In the genomic region with DNA sequence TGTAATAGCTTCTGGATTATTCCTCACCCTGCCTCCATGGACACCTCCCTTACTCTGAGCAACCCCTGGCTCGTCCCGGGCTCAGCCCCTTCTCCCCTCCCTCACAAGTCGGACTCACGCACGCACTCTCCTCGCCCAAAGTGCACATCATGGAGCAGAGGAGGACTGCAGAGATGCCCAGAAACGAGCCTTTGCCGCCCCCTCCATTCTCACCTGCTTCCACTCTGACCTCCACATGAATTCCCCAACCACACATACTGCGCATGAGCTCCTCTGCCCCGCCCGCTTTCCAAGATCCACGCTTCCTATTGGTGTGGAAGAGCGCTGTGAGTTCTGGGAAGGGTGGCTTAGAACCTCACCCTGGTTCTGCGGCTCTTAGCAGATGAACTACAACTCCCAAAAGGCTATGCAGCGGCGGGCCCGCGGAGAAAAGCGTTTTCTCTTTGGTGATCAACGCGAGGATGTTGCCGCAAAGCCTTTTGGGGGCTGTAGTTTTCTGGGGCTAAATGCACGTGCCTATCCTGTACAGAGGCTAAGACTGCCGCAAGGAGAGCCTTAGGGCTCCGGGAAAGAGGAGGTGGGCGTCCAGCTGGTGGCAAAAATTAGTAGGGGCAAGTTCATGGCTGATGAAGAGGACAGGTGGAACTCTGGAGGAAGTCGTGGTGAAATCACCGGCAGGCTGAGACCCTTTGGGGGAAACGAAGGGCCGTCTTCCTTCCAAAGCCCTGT, we compare ENCODE assay signal across 8 cellular contexts. TPM values are rescaled to one million over a fixed set of nuclear protein-coding genes. Genes with fewer than 3 reads are reported as not detected.
DNase-seq lines count a peak whose midpoint lies in the region; ATAC-seq and TF ChIP-seq lines count a peak whose summit lies in the region.

TSS of gene PHB1 (minus strand) at position 261 of the 729 bp plus-strand sequence. CDS start 1,618 bp downstream, outside the sequence.

- intact Hi-C loops in colonic mucosa (cut with DNase I), result no loop called here
- intact Hi-C loops in left colon (cut with DNase I, micrococcal nuclease), result no loop called here

- H3K9ac ChIP-seq in colonic mucosa (ENCODE audit: low read depth in 2 of 2, low read length in 2 of 2), result peak within 1 kb of the TSS; percentile 83 to 86

- DNase-seq in BE2C (peak; percentile 97), GM19240 (ENCODE audit: insufficient read length, low spot score) (peak; percentile 99), NCI-H526 (lab: John Stamatoyannopoulos, UW) (peak; percentile 98 to 99), colonic mucosa (peak; percentile 98), left colon (peak; percentile 95 to 97)
- DNase-seq in activated CD4-positive, alpha-beta T cell treated with anti-CD3 and anti-CD28 coated beads for 48 hours, result peak; percentile 97
- DNase-seq in stimulated activated CD4-positive, alpha-beta T cell treated with anti-CD3 and anti-CD28 coated beads, Interleukin-1b, Interleukin-23, amount 100 ng/mL, for 48 hours, result peak; percentile 97

- peak within 1 kb of the TSS; percentile 48 for H3K27ac ChIP-seq in colonic mucosa

- TF ChIP-seq CTCF in BE2C (IDR thresholded peaks at IDR 0.05; ENCODE audit: low read depth, low read length), result no peak
- TF ChIP-seq CTCF in colonic mucosa (IDR thresholded peaks at IDR 0.05), result no peak

- H3K36me3 ChIP-seq in BE2C (peaks cover 31% of the 10 kb centered on the region), colonic mucosa (no peaks in the 10 kb centered on the region)

- no peaks in the 10 kb centered on the region for H3K9me3 ChIP-seq in BE2C
- H3K9me3 ChIP-seq in colonic mucosa, result no peaks in the 10 kb centered on the region

- H3K27me3 ChIP-seq in BE2C (no peaks in the 10 kb centered on the region), colonic mucosa (no peaks in the 10 kb centered on the region)

- H3K4me1 ChIP-seq in BE2C (no peaks in the 10 kb centered on the region), colonic mucosa (no peaks in the 10 kb centered on the region)

- H3K4me3 ChIP-seq in BE2C (ENCODE audit: low read depth, low read length), result peak within 1 kb of the TSS; percentile 96
- peak within 1 kb of the TSS; percentile 90 for H3K4me3 ChIP-seq in colonic mucosa

- ATAC-seq in HG03460 (IDR thresholded peaks at IDR 0.05; ENCODE audit: unreplicated experiment), result peak; percentile 99
- ATAC-seq in left colon, result peak; percentile 98

RNA-seq across cellular contexts. Expression of gene PHB1, which starts in this region (rescaled TPM):
- 523 TPM for polyA plus RNA-seq in BE2C (2012; ENCODE audit: insufficient read depth, insufficient read length, low read depth)
- total RNA-seq in colonic mucosa (100 to 1,000 TPM; 229 to 487 TPM), left colon (100 to 1,000 TPM; 213 to 244 TPM)

Comparison
In these comparisons a context has a peak if more than half of its experiments do, and no peak if none do; other contexts are left out.
1. Peak in every context shown above with its lines: DNase-seq, ATAC-seq, H3K4me3 ChIP-seq and H3K27ac ChIP-seq.